22 cellular contexts compared by ENCODE assay signal in the genomic region with DNA sequence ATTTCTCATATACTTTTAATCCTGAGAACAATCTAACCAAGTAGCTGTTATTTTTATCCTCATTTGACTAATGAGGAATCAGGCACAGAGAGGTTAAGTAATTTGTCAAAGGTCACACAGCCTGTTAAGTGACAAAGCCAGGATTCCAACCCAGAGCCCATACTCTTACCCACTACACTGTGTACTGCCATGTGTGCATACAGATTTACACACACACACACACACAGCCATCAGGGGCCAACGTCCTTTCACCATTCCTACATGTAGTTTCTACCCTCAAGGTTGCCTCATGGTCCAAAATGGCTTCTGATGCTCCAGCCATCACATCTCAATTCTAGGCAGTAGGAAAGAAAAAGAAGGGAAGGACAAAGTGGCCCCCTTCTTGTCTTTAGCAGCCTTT. TPM values are rescaled to one million over a fixed set of nuclear protein-coding genes. Genes with fewer than 3 reads are reported as not detected.
A peak's percentile ranks its signal among the peaks of the same experiment; 100 is the strongest.
DNase-seq lines count a peak whose midpoint lies in the region; ATAC-seq, FAIRE-seq and TF ChIP-seq lines count a peak whose summit lies in the region.
"Had no signal": no experiment of that assay in that cellular context is flagged by ENCODE, and none has a peak within 500 bp of the region (broad histone marks: within the 10 kb centered on the region; RNA-seq: fewer than 3 reads in every experiment).

No MANE protein-coding gene starts in this region.

- no peak overlapping the region for H2BK12ac ChIP-seq in mesenchymal stem cell (ENCODE audit: low read length in 2 of 2)

- 75% methylated on average over 1 of the region's 1 CpG for WGBS in HepG2 (ENCODE audit: low lambda C conversion rate)
- WGBS in right lobe of liver (ENCODE audit: insufficient coverage, low coverage, low lambda C conversion rate, missing lambda C conversion rate) = 71% methylated on average over 1 of the region's 1 CpG
- WGBS in K562 (ENCODE audit: insufficient coverage, low coverage, missing lambda C conversion rate) = 0% methylated on average over 1 of the region's 1 CpG
- 83% methylated on average over 1 of the region's 1 CpG for WGBS in mesenchymal stem cell

- H3K27ac Mint-ChIP-seq in type B pancreatic cell = peak overlapping the region; percentile 89
- H3K27ac Mint-ChIP-seq: B cell; CD4-positive, alpha-beta T cell; CD8-positive, alpha-beta T cell had no signal

- no peak overlapping the region for H3K4ac ChIP-seq in mesenchymal stem cell (ENCODE audit: low read depth in 1 of 2, low read length in 2 of 2)

- H3K9me3 ChIP-seq in HepG2 (ENCODE audit: low read length) = no peaks in the 10 kb centered on the region
- no peaks in the 10 kb centered on the region for H3K9me3 ChIP-seq in right lobe of liver
- H3K9me3 ChIP-seq in K562 (replicated peaks; ENCODE audit: control insufficient read depth, insufficient read depth, low read depth, low read length) = no peaks in the 10 kb centered on the region
- H3K9me3 ChIP-seq in mesenchymal stem cell (ENCODE audit: control insufficient read depth, low read length) = peaks cover 3% of the 10 kb centered on the region
- H3K9me3 ChIP-seq: A549; BLaER1 treated with 17β-estradiol and CSF1 and Interleukin-3, amounts not matched to agents 10 nM and 100 nM; Caco-2 had no signal

- FAIRE-seq in HepG2 (lab: Jason Lieb, UNC) (no peak), K562 (lab: Jason Lieb, UNC) (no peak)
- FAIRE-seq: A549, D721Med, G401.6, GM12891 had no signal

- TF ChIP-seq EP300 in HepG2 (IDR thresholded peaks at IDR 0.05; ENCODE audit: low read depth in 2 of 2, low read length in 2 of 2) = no peak
- TF ChIP-seq EP300 in HepG2 (CRISPR knock-in tag; IDR thresholded peaks at IDR 0.05; ENCODE audit: borderline replicate concordance) = no peak
- TF ChIP-seq EP300 in K562 (IDR thresholded peaks at IDR 0.05; ENCODE audit: low read length) = no peak

- CTCF ChIA-PET in HepG2 (lab: Yijun Ruan, JAX; ENCODE audit: low intra/inter-chr PET ratio, low total read pairs) = no interaction called here
- CTCF ChIA-PET in K562 (lab: Yijun Ruan, JAX; ENCODE audit: low intra/inter-chr PET ratio) = no interaction called here

- no peaks in the 10 kb centered on the region for H3K4me1 Mint-ChIP-seq in type B pancreatic cell (ENCODE audit: unreplicated experiment)
- H3K4me1 Mint-ChIP-seq: B cell had no signal

- POLR2A ChIA-PET in HepG2 (lab: Yijun Ruan, JAX) = no interaction called here
- POLR2A ChIA-PET in K562 (lab: Yijun Ruan, JAX) = interaction anchor here (0.6 to 1.1 kb wide), 2 partner anchors 76 to 140 kb away, joined by 3 read pairs; no protein-coding TSS in a partner anchor

- H3K4me1 ChIP-seq in HepG2 (ENCODE audit: insufficient read depth, low read length) (no peaks in the 10 kb centered on the region), right lobe of liver (no peaks in the 10 kb centered on the region), K562 (replicated peaks in 1 of 2; ENCODE audit: control insufficient read depth in 2 of 2, insufficient read depth in 2 of 2, low read length in 2 of 2) (no peaks in the 10 kb centered on the region; a peak in 1 of 5 replicates), mesenchymal stem cell (ENCODE audit: control insufficient read depth, insufficient read depth, low read depth, low read length) (no peaks in the 10 kb centered on the region)
- H3K4me1 ChIP-seq: A549; BLaER1 treated with 17β-estradiol and CSF1 and Interleukin-3, amounts not matched to agents 10 nM and 100 nM; Caco-2 had no signal

- peaks cover 19% of the 10 kb centered on the region for H3K36me3 Mint-ChIP-seq in type B pancreatic cell

- H3K27me3 ChIP-seq in HepG2 (ENCODE audit: control insufficient read depth in 1 of 2, insufficient read depth in 2 of 2, low read length in 2 of 2) (no peaks in the 10 kb centered on the region), right lobe of liver (no peaks in the 10 kb centered on the region), K562 (ENCODE audit: control insufficient read depth in 2 of 2, insufficient read depth in 2 of 2, low read length in 2 of 2) (peaks cover 16 to 72% of the 10 kb centered on the region in 2 experiments), mesenchymal stem cell (ENCODE audit: control insufficient read depth in 1 of 2, insufficient read depth in 1 of 2, low read length in 2 of 2) (peaks cover 0 to 3% of the 10 kb centered on the region in 2 experiments)
- H3K27me3 ChIP-seq: BLaER1 treated with 17β-estradiol and CSF1 and Interleukin-3, amounts not matched to agents 10 nM and 100 nM had no signal

- no peak overlapping the region for H2BK5ac ChIP-seq in mesenchymal stem cell (ENCODE audit: low read depth, low read length, poor library complexity, severe bottlenecking)

- H3K18ac ChIP-seq in mesenchymal stem cell (ENCODE audit: low read depth in 1 of 2, low read length in 2 of 2) = no peak overlapping the region

- H4K8ac ChIP-seq in mesenchymal stem cell (ENCODE audit: low read length) = no peak overlapping the region

- TF ChIP-seq RAD21 in HepG2 (CRISPR knock-in tag; IDR thresholded peaks at IDR 0.05) (no peak), K562 (CRISPR knock-in tag; conservative IDR thresholded peaks at IDR 0.05 in 1 of 2, IDR thresholded peaks at IDR 0.05 in 1 of 2) (no peak)

- no peaks in the 10 kb centered on the region for H3K9me1 ChIP-seq in K562 (ENCODE audit: control insufficient read depth, insufficient read depth, low read length)

- no peaks in the 10 kb centered on the region for H3K9me3 Mint-ChIP-seq in type B pancreatic cell
- H3K9me3 Mint-ChIP-seq: CD4-positive, alpha-beta T cell; CD8-positive, alpha-beta T cell had no signal

- no peaks in the 10 kb centered on the region for H3K27me3 Mint-ChIP-seq in type B pancreatic cell
- H3K27me3 Mint-ChIP-seq: B cell; CD4-positive, alpha-beta T cell had no signal

- intact Hi-C loops in HepG2 (cut with micrococcal nuclease; ENCODE audit: unreplicated experiment) (no loop called here), right lobe of liver (cut with DNase I) (no loop called here), K562 (cut with micrococcal nuclease) (no loop called here)

- H3K9ac ChIP-seq in HepG2 (ENCODE audit: insufficient read depth, low read depth, low read length) = no peak overlapping the region
- H3K9ac ChIP-seq in K562 (ENCODE audit: insufficient read depth in 1 of 2, low read depth in 2 of 2, low read length in 2 of 2) = no peak overlapping the region
- no peak overlapping the region for H3K9ac ChIP-seq in mesenchymal stem cell (ENCODE audit: low read length)
- H3K9ac ChIP-seq: BLaER1 treated with 17β-estradiol and CSF1 and Interleukin-3, amounts not matched to agents 10 nM and 100 nM had no signal

- H3K79me1 ChIP-seq in mesenchymal stem cell (replicated peaks; ENCODE audit: low read length, poor library complexity, severe bottlenecking) = no peaks in the 10 kb centered on the region

- BruUV-seq in HepG2 (replicated peaks; lab: Mats Ljungman, UMichigan) (no TSS peak), K562 (replicated peaks; lab: Mats Ljungman, UMichigan) (no TSS peak)

- H3K23ac ChIP-seq in mesenchymal stem cell (ENCODE audit: low read length in 2 of 2) = no peak overlapping the region

- no peak for TF ChIP-seq POLR2A in HepG2 (IDR thresholded peaks at IDR 0.05; ENCODE audit: insufficient read depth in 1 of 2, low read depth in 2 of 2, low read length in 2 of 2)
- TF ChIP-seq POLR2A in right lobe of liver (IDR thresholded peaks at IDR 0.05) = no peak
- TF ChIP-seq POLR2A in K562 (conservative IDR thresholded peaks at IDR 0.05) = no peak

- H2AK5ac ChIP-seq in mesenchymal stem cell (ENCODE audit: low read length, severe bottlenecking) = no peak overlapping the region

- H2AFZ ChIP-seq in HepG2 (ENCODE audit: low read length) = no peak overlapping the region
- H2AFZ ChIP-seq in K562 (ENCODE audit: low read depth, low read length) = no peak overlapping the region
- no peak overlapping the region for H2AFZ ChIP-seq in mesenchymal stem cell (ENCODE audit: low read depth, low read length)

- no peak overlapping the region for H3K14ac ChIP-seq in mesenchymal stem cell (ENCODE audit: low read length in 2 of 2)

- no peak for ATAC-seq in HepG2
- ATAC-seq in right lobe of liver = no peak
- no peak for ATAC-seq in K562
- ATAC-seq in omental fat pad (ENCODE audit: low FRiP score) = no peak
- no peak for ATAC-seq in GM18868 (IDR thresholded peaks at IDR 0.05; ENCODE audit: unreplicated experiment)
- ATAC-seq: CD8-positive, alpha-beta T cell had no signal

- H2BK15ac ChIP-seq in mesenchymal stem cell (ENCODE audit: low read depth, poor library complexity, severe bottlenecking) = no peak overlapping the region

- H3K27ac ChIP-seq in HepG2 (ENCODE audit: extremely low read length, insufficient read depth, low read length) (no peak overlapping the region), right lobe of liver (no peak overlapping the region), K562 (ENCODE audit: extremely low read depth, low read depth, low read length) (no peak overlapping the region), epithelial cell of prostate (peak overlapping the region; percentile 29), mesenchymal stem cell (ENCODE audit: low read length, poor library complexity, severe bottlenecking) (no peak overlapping the region)
- H3K27ac ChIP-seq: 22Rv1; A549; BLaER1 treated with 17β-estradiol and CSF1 and Interleukin-3, amounts not matched to agents 10 nM and 100 nM; C4-2B had no signal

- no peak overlapping the region for H2BK120ac ChIP-seq in mesenchymal stem cell (ENCODE audit: low read depth, low read length)

- H3K4me2 ChIP-seq in HepG2 (ENCODE audit: low read depth, low read length) = no peak overlapping the region
- no peak overlapping the region for H3K4me2 ChIP-seq in K562 (ENCODE audit: insufficient read depth, low read length)
- no peak overlapping the region for H3K4me2 ChIP-seq in mesenchymal stem cell (ENCODE audit: low read length, poor library complexity, severe bottlenecking)
- H3K4me2 ChIP-seq: A549; BLaER1 treated with 17β-estradiol and CSF1 and Interleukin-3, amounts not matched to agents 10 nM and 100 nM had no signal

- H3K36me3 ChIP-seq in HepG2 (replicated peaks in 1 of 2; ENCODE audit: control insufficient read depth in 1 of 2, insufficient read depth in 2 of 2, low read length in 2 of 2) (peaks cover 51 to 73% of the 10 kb centered on the region in 2 experiments), right lobe of liver (peaks cover 0 to 89% (median 48%) of the 10 kb centered on the region in 4 donors), K562 (ENCODE audit: control insufficient read depth, insufficient read depth, low read length) (no peaks in the 10 kb centered on the region), mesenchymal stem cell (ENCODE audit: control insufficient read depth in 1 of 2, insufficient read depth in 2 of 2, low read depth in 1 of 2, low read length in 2 of 2) (peaks cover 0 to 28% of the 10 kb centered on the region in 2 experiments)

- no peak for DNase-seq in HepG2 (ENCODE audit: low spot score)
- DNase-seq in right lobe of liver = no peak
- DNase-seq in K562 (ENCODE audit: extremely low read depth in 1 of 4, low spot score in 3 of 4) = no peak
- no peak for DNase-seq in epithelial cell of prostate (ENCODE audit: low read depth, low spot score)
- no peak for DNase-seq in type B pancreatic cell (ENCODE audit: extremely low spot score, unreplicated experiment)
- no peak for DNase-seq in omental fat pad (ENCODE audit: low spot score)
- no peak for DNase-seq in mesenchymal stem cell
- DNase-seq: AML-193; Caco-2; CD4-positive, alpha-beta T cell; CD8-positive, alpha-beta T cell; DMS79 treated with DMSO at 0.1 percent for 48 hours; GF-D8 had no signal

- in situ Hi-C loops in HepG2 (cut with HindIII; ENCODE audit: extremely low pct_ligation_motif_present, low pct_unique_long_range_greater_than_20kb) (no loop called here), K562 (cut with MboI) (no loop called here)

- no peak overlapping the region for H3K4me3 Mint-ChIP-seq in type B pancreatic cell
- H3K4me3 Mint-ChIP-seq: B cell; CD4-positive, alpha-beta T cell; CD8-positive, alpha-beta T cell had no signal

- H3K4me3 ChIP-seq in HepG2 (replicated peaks in 1 of 3; ENCODE audit: insufficient read depth in 1 of 3, low read depth in 2 of 3, low read length in 3 of 3) (no peak overlapping the region), right lobe of liver (no peak overlapping the region), K562 (no peak overlapping the region), mesenchymal stem cell (ENCODE audit: insufficient read depth in 1 of 2, low read depth in 1 of 2, low read length in 2 of 2) (no peak overlapping the region)
- H3K4me3 ChIP-seq: A549; BLaER1 treated with 17β-estradiol and CSF1 and Interleukin-3, amounts not matched to agents 10 nM and 100 nM had no signal

- TF ChIP-seq CTCF in HepG2 (CRISPR knock-in tag; IDR thresholded peaks at IDR 0.05) (no peak), right lobe of liver (IDR thresholded peaks at IDR 0.05) (no peak), K562 (IDR thresholded peaks at IDR 0.05 in 2 of 3, conservative IDR thresholded peaks at IDR 0.05 in 1 of 3; ENCODE audit: insufficient read depth in 2 of 3, low read depth in 1 of 3, low read length in 3 of 3) (no peak), type B pancreatic cell (conservative IDR thresholded peaks at IDR 0.05) (no peak), omental fat pad (IDR thresholded peaks at IDR 0.05) (no peak)

- H4K91ac ChIP-seq in mesenchymal stem cell (ENCODE audit: low read length) = no peak overlapping the region

- no peaks in the 10 kb centered on the region for H4K20me1 ChIP-seq in HepG2 (ENCODE audit: insufficient read depth, low read length)
- peaks cover 7% of the 10 kb centered on the region; the same call in 1 of the 2 replicates for H4K20me1 ChIP-seq in K562 (replicated peaks; ENCODE audit: control insufficient read depth, insufficient read depth, low read length)
- H4K20me1 ChIP-seq: BLaER1 treated with 17β-estradiol and CSF1 and Interleukin-3, amounts not matched to agents 10 nM and 100 nM had no signal

- H3K79me2 ChIP-seq in HepG2 (ENCODE audit: insufficient read depth, low read length) (no peaks in the 10 kb centered on the region), K562 (ENCODE audit: control insufficient read depth, insufficient read depth, low read length) (no peaks in the 10 kb centered on the region)

RNA-seq across cellular contexts. Expression of a gene that starts 22.1 kb away (rescaled TPM):
- 19.2 and 19.3 TPM in 2 replicates for total RNA-seq in HepG2 (2016; rRNA removed; fragmentation: Illumina TruSeq; extraction: Trizol)
- 4.9 and 5.3 TPM in 2 replicates for total RNA-seq in HepG2 (2016; cell fraction: cytosol; rRNA removed; fragmentation: Illumina TruSeq; extraction: Trizol; ENCODE audit: low read depth)
- total RNA-seq in HepG2 (2016; cell fraction: insoluble cytoplasmic fraction; rRNA removed; fragmentation: Illumina TruSeq; extraction: Trizol) = 18.1 and 21.2 TPM in 2 replicates
- total RNA-seq in HepG2 (2016; cell fraction: membrane; rRNA removed; fragmentation: Illumina TruSeq; extraction: Trizol) = 9.4 TPM in 2 replicates
- total RNA-seq in HepG2 (2016; cell fraction: nucleus; rRNA removed; fragmentation: Illumina TruSeq; extraction: Trizol) = 10.8 and 14.1 TPM in 2 replicates
- polyA plus RNA-seq in HepG2 (2011; rRNA removed) = 16.2 and 16.6 TPM in 2 replicates
- 17.9 and 19.7 TPM in 2 replicates for polyA plus RNA-seq in HepG2 (2011; cell fraction: cytosol; rRNA removed)
- 7.4 and 11.7 TPM in 2 replicates for polyA plus RNA-seq in HepG2 (2011; cell fraction: nucleus; rRNA removed)
- 19.9 and 20.0 TPM in 2 replicates for polyA plus RNA-seq in HepG2 (2012)
- 4.0 and 4.6 TPM in 2 replicates for polyA plus RNA-seq in HepG2 (2016; cell fraction: cytosol; fragmentation: Illumina TruSeq; extraction: Trizol; ENCODE audit: low read depth)
- 23.9 and 26.4 TPM in 2 replicates for polyA plus RNA-seq in HepG2 (2016; cell fraction: insoluble cytoplasmic fraction; fragmentation: Illumina TruSeq; extraction: Trizol; ENCODE audit: low read depth)
- polyA plus RNA-seq in HepG2 (2016; cell fraction: membrane; fragmentation: Illumina TruSeq; extraction: Trizol; ENCODE audit: low read depth) = 8.6 and 8.7 TPM in 2 replicates
- 25.3 and 26.3 TPM in 2 replicates for polyA plus RNA-seq in HepG2 (2016; cell fraction: nucleus; fragmentation: Illumina TruSeq; extraction: Trizol; ENCODE audit: insufficient read depth, low read depth)
- polyA minus RNA-seq in HepG2 (2011; rRNA and poly(A)+ RNA removed; ENCODE audit: low replicate concordance) = 14.0 and 14.7 TPM in 2 replicates
- 4.7 and 5.1 TPM in 2 replicates for polyA minus RNA-seq in HepG2 (2011; cell fraction: cytosol; rRNA and poly(A)+ RNA removed)
- polyA minus RNA-seq in HepG2 (2011; cell fraction: nucleus; rRNA and poly(A)+ RNA removed) = 5.2 and 6.5 TPM in 2 replicates
- total RNA-seq in right lobe of liver = 1 to 10 TPM; 5.0 to 9.4 (median 6.9) TPM
- total RNA-seq in K562 (2011; cell fraction: chromatin; rRNA removed; ENCODE audit: low replicate concordance) = 12.4 and 19.3 TPM in 2 replicates
- total RNA-seq in K562 (2011; cell fraction: nucleolus; rRNA removed) = 17.0 and 19.2 TPM in 2 replicates
- 21.9 and 24.2 TPM in 2 replicates for total RNA-seq in K562 (2011; cell fraction: nucleoplasm; rRNA removed)
- 10.1 and 11.2 TPM in 2 replicates for total RNA-seq in K562 (2014; rRNA removed)
- 13.1 and 15.4 TPM in 2 replicates for total RNA-seq in K562 (2014; rRNA removed; fragmentation: Illumina TruSeq; extraction: Trizol)
- total RNA-seq in K562 (2015; rRNA removed; fragmentation: Illumina TruSeq; extraction: Trizol) = 10.1 and 11.0 TPM in 2 replicates
- 17.8 TPM in 2 replicates for total RNA-seq in K562 (2021)
- 14.9 and 16.4 TPM in 2 replicates for polyA plus RNA-seq in K562 (2011; rRNA removed)
- polyA plus RNA-seq in K562 (2011; cell fraction: cytosol; rRNA removed) = 15.7 and 17.1 TPM in 2 replicates
- polyA plus RNA-seq in K562 (2011; cell fraction: nucleus; rRNA removed) = 14.9 and 17.5 TPM in 2 replicates
- polyA plus RNA-seq in K562 (2012) = 15.0 and 20.4 TPM in 2 replicates
- polyA plus RNA-seq in K562 (2014; fragmentation: Illumina TruSeq; extraction: Trizol) = 16.2 and 19.7 TPM in 2 replicates
- polyA plus RNA-seq in K562 (2014; fragmentation: Nextera tagmentation; extraction: Ambion mirVana) = 10 to 100 TPM; 27.3 to 33.4 TPM
- polyA plus RNA-seq in K562 (2014; rRNA removed) = 17.3 and 18.5 TPM in 2 replicates
- 12.7 and 13.4 TPM in 2 replicates for polyA minus RNA-seq in K562 (2011; rRNA and poly(A)+ RNA removed)
- 4.6 and 4.8 TPM in 2 replicates for polyA minus RNA-seq in K562 (2011; cell fraction: cytosol; rRNA and poly(A)+ RNA removed)
- polyA minus RNA-seq in K562 (2011; cell fraction: nucleus; rRNA and poly(A)+ RNA removed) = 4.3 and 8.0 TPM in 2 replicates
- 14.2 and 18.4 TPM in 2 replicates for total RNA-seq in type B pancreatic cell (ENCODE audit: low replicate concordance)
- total RNA-seq in omental fat pad = 1 to 10 TPM; 3.6 to 8.2 (median 5.1) TPM
- 5.4 TPM for polyA plus RNA-seq in mesenchymal stem cell (2013, experiment 1 of 2)
- 5.6 TPM for polyA plus RNA-seq in mesenchymal stem cell (2013, experiment 2 of 2)

RNA-seq across cellular contexts. Expression of a gene that starts 22.3 kb away (rescaled TPM):
- total RNA-seq in HepG2 (2016; rRNA removed; fragmentation: Illumina TruSeq; extraction: Trizol) = 93.7 and 100 TPM in 2 replicates
- 13.5 and 14.5 TPM in 2 replicates for total RNA-seq in HepG2 (2016; cell fraction: cytosol; rRNA removed; fragmentation: Illumina TruSeq; extraction: Trizol; ENCODE audit: low read depth)
- 86.4 and 94.6 TPM in 2 replicates for total RNA-seq in HepG2 (2016; cell fraction: insoluble cytoplasmic fraction; rRNA removed; fragmentation: Illumina TruSeq; extraction: Trizol)
- 34.1 and 38.1 TPM in 2 replicates for total RNA-seq in HepG2 (2016; cell fraction: membrane; rRNA removed; fragmentation: Illumina TruSeq; extraction: Trizol)
- total RNA-seq in HepG2 (2016; cell fraction: nucleus; rRNA removed; fragmentation: Illumina TruSeq; extraction: Trizol) = 95.2 and 107 TPM in 2 replicates
- polyA plus RNA-seq in HepG2 (2011; rRNA removed) = 50.5 and 52.2 TPM in 2 replicates
- 38.6 and 40.1 TPM in 2 replicates for polyA plus RNA-seq in HepG2 (2011; cell fraction: cytosol; rRNA removed)
- 58.3 and 59.2 TPM in 2 replicates for polyA plus RNA-seq in HepG2 (2011; cell fraction: nucleus; rRNA removed)
- 46.5 and 55.2 TPM in 2 replicates for polyA plus RNA-seq in HepG2 (2012)
- polyA plus RNA-seq in HepG2 (2016; cell fraction: cytosol; fragmentation: Illumina TruSeq; extraction: Trizol; ENCODE audit: low read depth) = 9.4 and 10.2 TPM in 2 replicates
- 85.4 and 97.6 TPM in 2 replicates for polyA plus RNA-seq in HepG2 (2016; cell fraction: insoluble cytoplasmic fraction; fragmentation: Illumina TruSeq; extraction: Trizol; ENCODE audit: low read depth)
- polyA plus RNA-seq in HepG2 (2016; cell fraction: membrane; fragmentation: Illumina TruSeq; extraction: Trizol; ENCODE audit: low read depth) = 26.6 and 29.3 TPM in 2 replicates
- 91.3 and 91.5 TPM in 2 replicates for polyA plus RNA-seq in HepG2 (2016; cell fraction: nucleus; fragmentation: Illumina TruSeq; extraction: Trizol; ENCODE audit: insufficient read depth, low read depth)
- 21.7 and 40.5 TPM in 2 replicates for polyA minus RNA-seq in HepG2 (2011; rRNA and poly(A)+ RNA removed; ENCODE audit: low replicate concordance)
- 18.1 and 22.2 TPM in 2 replicates for polyA minus RNA-seq in HepG2 (2011; cell fraction: cytosol; rRNA and poly(A)+ RNA removed)
- polyA minus RNA-seq in HepG2 (2011; cell fraction: nucleus; rRNA and poly(A)+ RNA removed) = 126 and 133 TPM in 2 replicates
- 10 to 100 TPM; 18.6 to 47.8 (median 39.0) TPM for total RNA-seq in right lobe of liver
- total RNA-seq in K562 (2011; cell fraction: chromatin; rRNA removed; ENCODE audit: low replicate concordance) = 104 and 130 TPM in 2 replicates
- 64.9 and 66.9 TPM in 2 replicates for total RNA-seq in K562 (2011; cell fraction: nucleolus; rRNA removed)
- total RNA-seq in K562 (2011; cell fraction: nucleoplasm; rRNA removed) = 106 and 149 TPM in 2 replicates
- total RNA-seq in K562 (2014; rRNA removed) = 17.8 and 30.4 TPM in 2 replicates
- 29.8 and 33.9 TPM in 2 replicates for total RNA-seq in K562 (2014; rRNA removed; fragmentation: Illumina TruSeq; extraction: Trizol)
- total RNA-seq in K562 (2015; rRNA removed; fragmentation: Illumina TruSeq; extraction: Trizol) = 37.6 and 42.7 TPM in 2 replicates
- 28.9 and 32.0 TPM in 2 replicates for total RNA-seq in K562 (2021)
- 16.3 and 21.1 TPM in 2 replicates for polyA plus RNA-seq in K562 (2011; rRNA removed)
- polyA plus RNA-seq in K562 (2011; cell fraction: cytosol; rRNA removed) = 11.9 and 14.4 TPM in 2 replicates
- 24.1 and 29.4 TPM in 2 replicates for polyA plus RNA-seq in K562 (2011; cell fraction: nucleus; rRNA removed)
- 20.8 and 23.0 TPM in 2 replicates for polyA plus RNA-seq in K562 (2012)
- polyA plus RNA-seq in K562 (2014; fragmentation: Illumina TruSeq; extraction: Trizol) = 27.2 and 34.0 TPM in 2 replicates
- 1 to 10 TPM; 5.6 to 7.8 TPM for polyA plus RNA-seq in K562 (2014; fragmentation: Nextera tagmentation; extraction: Ambion mirVana)
- 25.9 and 27.1 TPM in 2 replicates for polyA plus RNA-seq in K562 (2014; rRNA removed)
- polyA minus RNA-seq in K562 (2011; rRNA and poly(A)+ RNA removed) = 18.4 and 27.8 TPM in 2 replicates
- polyA minus RNA-seq in K562 (2011; cell fraction: cytosol; rRNA and poly(A)+ RNA removed) = 10.2 and 16.6 TPM in 2 replicates
- polyA minus RNA-seq in K562 (2011; cell fraction: nucleus; rRNA and poly(A)+ RNA removed) = 22.2 and 42.1 TPM in 2 replicates
- 35.5 and 64.3 TPM in 2 replicates for total RNA-seq in type B pancreatic cell (ENCODE audit: low replicate concordance)
- total RNA-seq in omental fat pad = 10 to 100 TPM; 35.9 to 98.6 (median 48.6) TPM
- polyA plus RNA-seq in mesenchymal stem cell (2013, experiment 1 of 2) = 59.6 TPM
- polyA plus RNA-seq in mesenchymal stem cell (2013, experiment 2 of 2) = 58.9 TPM
